Comparison of ENCODE assay signal across 1 cellular context in the genomic region with DNA sequence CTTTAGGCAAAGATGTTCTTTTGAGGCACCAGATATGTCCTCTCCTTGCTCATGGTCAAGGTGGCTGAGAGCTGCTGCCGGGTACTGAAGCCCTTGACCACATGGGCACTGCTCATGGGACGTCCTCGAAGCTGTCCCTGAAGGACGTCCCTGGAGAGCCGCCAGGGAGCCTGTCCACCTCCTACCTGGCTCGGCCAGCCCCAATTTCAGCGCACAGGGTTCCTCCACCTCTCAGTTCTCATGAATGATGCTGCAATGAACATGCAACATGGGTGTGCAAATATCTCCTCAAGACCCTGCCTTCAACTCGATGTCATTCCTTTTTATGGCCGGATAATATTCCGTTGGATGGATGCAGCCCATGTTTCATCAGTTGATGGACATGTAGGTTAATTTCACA.
TF ChIP-seq lines count a peak whose summit lies in the region.

No MANE protein-coding gene starts in this region.

TF ChIP-seq in HepG2, 621 proteins besides CTCF, POLR2A, EP300 and RAD21:
- no peak for TF ChIP-seq ZNF432 (CRISPR knock-in tag; IDR thresholded peaks at IDR 0.05; ENCODE audit: borderline replicate concordance)
- no peak for TF ChIP-seq ZNF460 (CRISPR knock-in tag; IDR thresholded peaks at IDR 0.05; ENCODE audit: borderline replicate concordance)
- no peak for TF ChIP-seq ZNF354B (CRISPR knock-in tag; IDR thresholded peaks at IDR 0.05)
- TF ChIP-seq, protein P1, sequence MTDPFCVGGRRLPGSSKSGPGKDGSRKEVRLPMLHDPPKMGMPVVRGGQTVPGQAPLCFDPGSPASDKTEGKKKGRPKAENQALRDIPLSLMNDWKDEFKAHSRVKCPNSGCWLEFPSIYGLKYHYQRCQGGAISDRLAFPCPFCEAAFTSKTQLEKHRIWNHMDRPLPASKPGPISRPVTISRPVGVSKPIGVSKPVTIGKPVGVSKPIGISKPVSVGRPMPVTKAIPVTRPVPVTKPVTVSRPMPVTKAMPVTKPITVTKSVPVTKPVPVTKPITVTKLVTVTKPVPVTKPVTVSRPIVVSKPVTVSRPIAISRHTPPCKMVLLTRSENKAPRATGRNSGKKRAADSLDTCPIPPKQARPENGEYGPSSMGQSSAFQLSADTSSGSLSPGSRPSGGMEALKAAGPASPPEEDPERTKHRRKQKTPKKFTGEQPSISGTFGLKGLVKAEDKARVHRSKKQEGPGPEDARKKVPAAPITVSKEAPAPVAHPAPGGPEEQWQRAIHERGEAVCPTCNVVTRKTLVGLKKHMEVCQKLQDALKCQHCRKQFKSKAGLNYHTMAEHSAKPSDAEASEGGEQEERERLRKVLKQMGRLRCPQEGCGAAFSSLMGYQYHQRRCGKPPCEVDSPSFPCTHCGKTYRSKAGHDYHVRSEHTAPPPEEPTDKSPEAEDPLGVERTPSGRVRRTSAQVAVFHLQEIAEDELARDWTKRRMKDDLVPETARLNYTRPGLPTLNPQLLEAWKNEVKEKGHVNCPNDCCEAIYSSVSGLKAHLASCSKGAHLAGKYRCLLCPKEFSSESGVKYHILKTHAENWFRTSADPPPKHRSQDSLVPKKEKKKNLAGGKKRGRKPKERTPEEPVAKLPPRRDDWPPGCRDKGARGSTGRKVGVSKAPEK (CRISPR knock-in tag; IDR thresholded peaks at IDR 0.05; ENCODE audit: borderline replicate concordance): no peak
- TF ChIP-seq, protein P2, sequence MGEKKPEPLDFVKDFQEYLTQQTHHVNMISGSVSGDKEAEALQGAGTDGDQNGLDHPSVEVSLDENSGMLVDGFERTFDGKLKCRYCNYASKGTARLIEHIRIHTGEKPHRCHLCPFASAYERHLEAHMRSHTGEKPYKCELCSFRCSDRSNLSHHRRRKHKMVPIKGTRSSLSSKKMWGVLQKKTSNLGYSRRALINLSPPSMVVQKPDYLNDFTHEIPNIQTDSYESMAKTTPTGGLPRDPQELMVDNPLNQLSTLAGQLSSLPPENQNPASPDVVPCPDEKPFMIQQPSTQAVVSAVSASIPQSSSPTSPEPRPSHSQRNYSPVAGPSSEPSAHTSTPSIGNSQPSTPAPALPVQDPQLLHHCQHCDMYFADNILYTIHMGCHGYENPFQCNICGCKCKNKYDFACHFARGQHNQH (CRISPR knock-in tag; IDR thresholded peaks at IDR 0.05): no peak
- no peak for TF ChIP-seq NR2F2 (IDR thresholded peaks at IDR 0.05; ENCODE audit: borderline replicate concordance, low read depth)
